In genomic region chr3:132382267-132382666, GRCh38 we compare ENCODE assay signal across 22 cellular contexts. TPM values are rescaled to one million over a fixed set of nuclear protein-coding genes. Genes with fewer than 3 reads are reported as not detected.
A peak's percentile ranks its signal among the peaks of the same experiment; 100 is the strongest.
DNase-seq lines count a peak whose midpoint lies in the region; ATAC-seq and TF ChIP-seq lines count a peak whose summit lies in the region.
"Had no signal": no experiment of that assay in that cellular context is flagged by ENCODE, and none has a peak within 500 bp of the region (broad histone marks: within the 10 kb centered on the region; RNA-seq: fewer than 3 reads in every experiment).

No MANE protein-coding gene starts in this region.

- H3K9ac ChIP-seq in ES-I3 (ENCODE audit: low read depth, low read length): peak overlapping the region; percentile 37
- peak overlapping the region; percentile 64 for H3K9ac ChIP-seq in HUES6 (ENCODE audit: low read length)
- H3K9ac ChIP-seq in iPS-15b (ENCODE audit: low read depth, low read length): no peak overlapping the region

- H3K27me3 ChIP-seq in HUES6 (ENCODE audit: control insufficient read depth, insufficient read depth, low read length) (no peaks in the 10 kb centered on the region), iPS-15b (ENCODE audit: control insufficient read depth, insufficient read depth, low read length) (no peaks in the 10 kb centered on the region)

- H3K36me3 ChIP-seq in ES-I3 (ENCODE audit: insufficient read depth, low read length) (no peaks in the 10 kb centered on the region), HUES6 (ENCODE audit: control insufficient read depth, insufficient read depth, low read length) (no peaks in the 10 kb centered on the region), iPS-15b (ENCODE audit: control insufficient read depth, insufficient read depth, low read length) (no peaks in the 10 kb centered on the region)

- H3K9me3 Mint-ChIP-seq in WTC11: peaks cover 16% of the 10 kb centered on the region
- no peaks in the 10 kb centered on the region for H3K9me3 Mint-ChIP-seq in T-cell

- no peaks in the 10 kb centered on the region; the same call in 1 of the 2 replicates for H3K27me3 Mint-ChIP-seq in WTC11 (ENCODE audit: low read depth)
- peaks cover 27 to 28% of the 10 kb centered on the region in 2 donors for H3K27me3 Mint-ChIP-seq in T-cell

- H3K27ac Mint-ChIP-seq in WTC11 (peak overlapping the region; percentile 100), T-cell (no peak overlapping the region)
- H3K27ac Mint-ChIP-seq: CD8-positive, alpha-beta memory T cell had no signal

- peak overlapping the region; percentile 84 for H3K27ac ChIP-seq in HUES6 (ENCODE audit: low read depth, low read length)
- H3K27ac ChIP-seq: HL-60 had no signal

- H3K4me1 Mint-ChIP-seq in WTC11 (peaks cover 64% of the 10 kb centered on the region), T-cell (peaks cover 0 to 5% (median 0%) of the 10 kb centered on the region in 3 donors)
- H3K4me1 Mint-ChIP-seq: CD8-positive, alpha-beta memory T cell had no signal

- H3K4me3 ChIP-seq in HUES6 (ENCODE audit: low read depth, low read length): peak overlapping the region; percentile 41
- peak overlapping the region; percentile 43 for H3K4me3 ChIP-seq in iPS-15b (ENCODE audit: low read depth, low read length)

- POLR2A ChIA-PET in WTC11 (lab: Charles Lee): interaction anchor here (0.6 to 2.5 kb wide), 5 partner anchors 15 to 105 kb away, joined by 3 to 12 read pairs (median 4); partner anchors contain the start of gene DNAJC13
- POLR2A ChIA-PET in T-cell (lab: Charles Lee): no interaction called here

- H3K9me3 ChIP-seq in ES-I3 (ENCODE audit: control insufficient read depth, insufficient read depth, low read length) (no peaks in the 10 kb centered on the region), HUES6 (ENCODE audit: control insufficient read depth, insufficient read depth, low read depth, low read length) (peaks cover 15% of the 10 kb centered on the region), iPS-15b (ENCODE audit: control insufficient read depth, insufficient read depth, low read length) (peaks cover 3% of the 10 kb centered on the region)

- DNase-seq in WTC11 (ENCODE audit: low spot score): peak; percentile 53
- DNase-seq in T-cell: no peak
- DNase-seq in NAMALWA (ENCODE audit: low spot score): no peak
- no peak for DNase-seq in NCI-H2081 treated with DMSO at 0.1 percent for 48 hours (lab: John Stamatoyannopoulos, UW)
- no peak for DNase-seq in central memory CD4-positive, alpha-beta T cell
- DNase-seq: AML-193; C1 segment of cervical spinal cord; Calu3; CD8-positive, alpha-beta memory T cell; DMS53; HCEC 1CT; Karpas-422; NCI-H1092; NCI-H1436; NCI-H1930; NCI-H226; NCI-H524; Right ventricle myocardium superior had no signal

- ATAC-seq in WTC11: peak; percentile 80
- ATAC-seq in T-cell (replicated peaks in 1 of 4): no peak

- H3K4me3 Mint-ChIP-seq in WTC11 (peak overlapping the region; percentile 59), T-cell (no peak overlapping the region)
- H3K4me3 Mint-ChIP-seq: CD8-positive, alpha-beta memory T cell had no signal

- H3K36me3 Mint-ChIP-seq in WTC11 (peaks cover 24% of the 10 kb centered on the region), T-cell (no peaks in the 10 kb centered on the region)
- H3K36me3 Mint-ChIP-seq: CD8-positive, alpha-beta memory T cell had no signal

- H3K4me1 ChIP-seq in ES-I3 (ENCODE audit: insufficient read depth, low read length): no peaks in the 10 kb centered on the region; the same call in none of the 2 replicates
- peaks cover 30% of the 10 kb centered on the region for H3K4me1 ChIP-seq in HUES6 (ENCODE audit: control insufficient read depth, insufficient read depth, low read length)
- peaks cover 18% of the 10 kb centered on the region for H3K4me1 ChIP-seq in iPS-15b (ENCODE audit: control insufficient read depth, insufficient read depth, low read length)

- TF ChIP-seq CTCF in WTC11 (IDR thresholded peaks at IDR 0.05): no peak

- CTCF ChIA-PET in WTC11 (lab: Charles Lee) (interaction anchor here (0.9 to 3.1 kb wide), 10 partner anchors 13 to 126 kb away, joined by 3 to 23 read pairs (median 5); partner anchors contain the start of gene DNAJC13), T-cell (lab: Charles Lee) (interaction anchor here in 1 of 2 donors (0.6 kb wide), 1 partner anchor 1007 kb away, joined by 7 read pairs; no protein-coding TSS in a partner anchor)

TF ChIP-seq in WTC11, 78 proteins besides CTCF, POLR2A, EP300 and RAD21 (continues in another document):
- TF ChIP-seq ESRRA (CRISPR knock-in tag; IDR thresholded peaks at IDR 0.05; ENCODE audit: borderline replicate concordance): no peak
- no peak for TF ChIP-seq TEAD4 (CRISPR knock-in tag; IDR thresholded peaks at IDR 0.05)
- TF ChIP-seq NR2C2 (CRISPR knock-in tag; IDR thresholded peaks at IDR 0.05): no peak
- TF ChIP-seq IRF1 (CRISPR knock-in tag; IDR thresholded peaks at IDR 0.05): no peak
- peak; percentile 85 for TF ChIP-seq USF1 (CRISPR knock-in tag; IDR thresholded peaks at IDR 0.05)
- no peak for TF ChIP-seq E2F4 (CRISPR knock-in tag; IDR thresholded peaks at IDR 0.05; ENCODE audit: borderline replicate concordance, low read depth)
- TF ChIP-seq ETV6 (CRISPR knock-in tag; IDR thresholded peaks at IDR 0.05): no peak
- no peak for TF ChIP-seq ZNF138 (CRISPR knock-in tag; conservative IDR thresholded peaks at IDR 0.05)
- no peak for TF ChIP-seq GABPB1 (CRISPR knock-in tag; IDR thresholded peaks at IDR 0.05)
- no peak for TF ChIP-seq ZBTB43 (CRISPR knock-in tag; IDR thresholded peaks at IDR 0.05)
- 0 out of 2 replicates have a peak, but pooled peaks have one; percentile 38 for TF ChIP-seq ZNF396 (CRISPR knock-in tag; IDR thresholded peaks at IDR 0.05; ENCODE audit: borderline replicate concordance)
- no peak for TF ChIP-seq FOXP4 (CRISPR knock-in tag; IDR thresholded peaks at IDR 0.05)
- TF ChIP-seq TEAD1 (CRISPR knock-in tag; IDR thresholded peaks at IDR 0.05): peak; percentile 24; the same call in 1 of the 2 replicates
- TF ChIP-seq MYBL2 (CRISPR knock-in tag; IDR thresholded peaks at IDR 0.05): peak; percentile 42; the same call in 1 of the 2 replicates
- no peak for TF ChIP-seq NR1H2 (CRISPR knock-in tag; IDR thresholded peaks at IDR 0.05)

RNA-seq across cellular contexts. Expression of gene DNAJC13, which starts 35.0 kb away (rescaled TPM):
- total RNA-seq in WTC11 (2021) (23.8 to 28.5 TPM (median 25.0 TPM) in 3 replicates), T-cell (10 to 100 TPM; 28.7 to 33.7 (median 31.3) TPM)
